In genomic region chr10:110672580-110672919, GRCh38 we compare ENCODE assay signal across 8 cellular contexts. TPM values are rescaled to one million over a fixed set of nuclear protein-coding genes. Genes with fewer than 3 reads are reported as not detected.
DNase-seq lines count a peak whose midpoint lies in the region; ATAC-seq and TF ChIP-seq lines count a peak whose summit lies in the region.

No MANE protein-coding gene starts in this region.

- no peak for DNase-seq in activated CD4-positive, alpha-beta memory T cell treated with anti-CD3 and anti-CD28 coated beads for 36 hours
- DNase-seq in stomach (no peak), GM19238 (ENCODE audit: insufficient read length, low spot score) (no peak)
- DNase-seq in activated CD4-positive, CD25-positive, alpha-beta regulatory T cell (lab: John Stamatoyannopoulos, UW), result no peak
- DNase-seq in stimulated activated CD8-positive, alpha-beta memory T cell treated with anti-CD3 and anti-CD28 coated beads, Interleukin-4, amount 100 ng/mL, for 48 hours, result no peak

- POLR2A ChIA-PET in activated CD4-positive, alpha-beta memory T cell treated with anti-CD3 and anti-CD28 coated beads for 36 hours (lab: Charles Lee), result interaction anchor here (0.7 kb wide), 1 partner anchor 54 kb away, joined by 4 read pairs; no protein-coding TSS in a partner anchor

- H3K9ac ChIP-seq in iPS-15b (ENCODE audit: low read depth, low read length), result no peak overlapping the region

- no peaks in the 10 kb centered on the region for H3K36me3 Mint-ChIP-seq in activated CD4-positive, alpha-beta memory T cell treated with anti-CD3 and anti-CD28 coated beads for 36 hours

- 3 to 6% (median 5%) methylated on average over 12 of the region's 12 CpGs for WGBS in stomach, 5 donors

- TF ChIP-seq POLR2A in stomach (IDR thresholded peaks at IDR 0.05), result no peak

- H3K27ac Mint-ChIP-seq in activated CD4-positive, alpha-beta memory T cell treated with anti-CD3 and anti-CD28 coated beads for 36 hours, result no peak overlapping the region

- H3K27ac ChIP-seq in stomach, result peak overlapping the region; percentile 16 to 84 (median 62)

- peak overlapping the region; percentile 67 for H3K4me3 ChIP-seq in iPS-15b (ENCODE audit: low read depth, low read length)
- H3K4me3 ChIP-seq in stomach, result peak overlapping the region; percentile 52 to 65 (median 60)

- no peak for TF ChIP-seq EP300 in stomach (IDR thresholded peaks at IDR 0.05)

- H3K36me3 ChIP-seq in iPS-15b (ENCODE audit: control insufficient read depth, insufficient read depth, low read length), result no peaks in the 10 kb centered on the region
- H3K36me3 ChIP-seq in stomach, result no peaks in the 10 kb centered on the region

- H3K9me3 ChIP-seq in iPS-15b (ENCODE audit: control insufficient read depth, insufficient read depth, low read length), result no peaks in the 10 kb centered on the region
- no peaks in the 10 kb centered on the region for H3K9me3 ChIP-seq in stomach

- ATAC-seq in GM18519 (IDR thresholded peaks at IDR 0.05; ENCODE audit: low FRiP score, unreplicated experiment) (peak; percentile 9), HG02852 (IDR thresholded peaks at IDR 0.05; ENCODE audit: unreplicated experiment) (peak; percentile 34)

- intact Hi-C loops in activated CD4-positive, alpha-beta memory T cell treated with anti-CD3 and anti-CD28 coated beads for 36 hours (cut with micrococcal nuclease), result loop anchor here (1.0 to 5.0 kb wide), 2 partner anchors 62 to 365 kb away; no protein-coding TSS in a partner anchor
- intact Hi-C loops in stomach (cut with DNase I; ENCODE audit: low total_unique reads), result no loop called here

- H3K27me3 ChIP-seq in iPS-15b (ENCODE audit: control insufficient read depth, insufficient read depth, low read length) (peaks cover 71% of the 10 kb centered on the region), stomach (peaks cover 0 to 3% (median 2%) of the 10 kb centered on the region in 3 donors)

- peaks cover 2% of the 10 kb centered on the region for H3K4me1 Mint-ChIP-seq in activated CD4-positive, alpha-beta memory T cell treated with anti-CD3 and anti-CD28 coated beads for 36 hours (ENCODE audit: low read depth)

- no peak for TF ChIP-seq CTCF in stomach (IDR thresholded peaks at IDR 0.05)

- H3K9me3 Mint-ChIP-seq in activated CD4-positive, alpha-beta memory T cell treated with anti-CD3 and anti-CD28 coated beads for 36 hours, result no peaks in the 10 kb centered on the region

- H3K27me3 Mint-ChIP-seq in activated CD4-positive, alpha-beta memory T cell treated with anti-CD3 and anti-CD28 coated beads for 36 hours, result no peaks in the 10 kb centered on the region

- H3K4me3 Mint-ChIP-seq in activated CD4-positive, alpha-beta memory T cell treated with anti-CD3 and anti-CD28 coated beads for 36 hours, result peak overlapping the region; percentile 78

- H3K4me1 ChIP-seq in iPS-15b (ENCODE audit: control insufficient read depth, insufficient read depth, low read length) (peaks cover 9% of the 10 kb centered on the region), stomach (peaks cover 0 to 9% (median 5%) of the 10 kb centered on the region in 4 donors)

- CTCF ChIA-PET in activated CD4-positive, alpha-beta memory T cell treated with anti-CD3 and anti-CD28 coated beads for 36 hours (lab: Charles Lee), result interaction anchor here (0.6 to 6.1 kb wide), 34 partner anchors 8 to 465 kb away, joined by 3 to 54 read pairs (median 5); partner anchors contain the start of genes ADRA2A, MXI1, RBM20 and SMNDC1

RNA-seq across cellular contexts. Expression of gene RBM20, which starts 28.4 kb away (rescaled TPM):
- total RNA-seq in activated CD4-positive, alpha-beta memory T cell treated with anti-CD3 and anti-CD28 coated beads for 36 hours, result not detected
- 1 to 10 TPM in 1 of 5 donors, under 1 TPM in 3, not detected in 1; under 0.01 to 6.2 (median 0.59) TPM for total RNA-seq in stomach
- 1 to 10 TPM in 1 of 3 donors, under 1 TPM in 1, not detected in 1; 0.25 to 2.3 TPM for polyA plus RNA-seq in stomach
